19 cellular contexts compared by ENCODE assay signal in genomic region chr14:75910048-75910447, GRCh38.
"Had no signal": no experiment of that assay in that cellular context is flagged by ENCODE, and none has a peak within 500 bp of the region (broad histone marks: within the 10 kb centered on the region; RNA-seq: fewer than 3 reads in every experiment).

No MANE protein-coding gene starts in this region.

- H3K9me3 ChIP-seq: esophagus muscularis mucosa, right atrium auricular region, transverse colon, vagina had no signal

- H3K27me3 ChIP-seq: cardiac muscle cell, esophagus muscularis mucosa, right atrium auricular region, transverse colon, vagina had no signal

- H3K27me3 Mint-ChIP-seq: activated CD4-positive, alpha-beta memory T cell treated with anti-CD3 and anti-CD28 coated beads for 36 hours; activated CD4-positive, alpha-beta T cell treated with anti-CD3 and anti-CD28 coated beads for 36 hours; activated naive CD8-positive, alpha-beta T cell treated with anti-CD3 and anti-CD28 coated beads for 36 hours; natural killer cell treated with Interleukin-12 subunit alpha and Interleukin-12 subunit beta and Interleukin-15 and Interleukin-18, amount 100 ng/mL, for 72 hours; progenitor cell of endocrine pancreas; stimulated activated naive CD8-positive, alpha-beta T cell treated with anti-CD3 and anti-CD28 coated beads, Interleukin-15, Interleukin-2, amounts not matched to agents 100 ng/mL and 50 ng/mL, for 24 hours had no signal

- H3K4me3 ChIP-seq: cardiac muscle cell, esophagus muscularis mucosa, right atrium auricular region, transverse colon, vagina had no signal

- DNase-seq: activated CD4-positive, alpha-beta memory T cell treated with anti-CD3 and anti-CD28 coated beads for 36 hours; activated CD4-positive, alpha-beta T cell treated with anti-CD3 and anti-CD28 coated beads for 36 hours; activated naive CD8-positive, alpha-beta T cell treated with anti-CD3 and anti-CD28 coated beads for 36 hours; activated T-cell treated with anti-CD3 and anti-CD28 coated beads for 4 hours; amniotic stem cell; dermis blood vessel endothelial cell; effector memory CD4-positive, alpha-beta T cell; occipital lobe; transverse colon had no signal

- H3K9me3 Mint-ChIP-seq: activated CD4-positive, alpha-beta memory T cell treated with anti-CD3 and anti-CD28 coated beads for 36 hours; activated naive CD8-positive, alpha-beta T cell treated with anti-CD3 and anti-CD28 coated beads for 36 hours; activated T-helper 1 cell treated with anti-CD3 and anti-CD28 coated beads, Interleukin-12 subunit alpha, Interleukin-12 subunit beta, Interleukin-2, Interleukin-4 antibody, amounts not matched to agents 30 ng/mL and 10 ng/mL and 1 ng/mL, durations not matched to agents 14 hours and 24 hours and 36 hours; natural killer cell treated with Interleukin-12 subunit alpha and Interleukin-12 subunit beta and Interleukin-15 and Interleukin-18, amount 100 ng/mL, for 72 hours; stimulated activated naive CD8-positive, alpha-beta T cell treated with anti-CD3 and anti-CD28 coated beads, Interleukin-15, Interleukin-2, amounts not matched to agents 100 ng/mL and 50 ng/mL, for 24 hours; T-helper 2 cell treated with Interferon-gamma antibody and Interleukin-4, amounts not matched to agents 5 μg/mL and 100 μg/mL, for 36 hours; WTC11 had no signal

- H3K27ac ChIP-seq: cardiac muscle cell, esophagus muscularis mucosa, right atrium auricular region, vagina had no signal

- H3K4me1 ChIP-seq: vagina had no signal

- H3K27ac Mint-ChIP-seq: activated CD4-positive, alpha-beta memory T cell treated with anti-CD3 and anti-CD28 coated beads for 36 hours; activated CD4-positive, alpha-beta T cell treated with anti-CD3 and anti-CD28 coated beads for 36 hours; activated naive CD8-positive, alpha-beta T cell treated with anti-CD3 and anti-CD28 coated beads for 36 hours; activated T-helper 1 cell treated with anti-CD3 and anti-CD28 coated beads, Interleukin-12 subunit alpha, Interleukin-12 subunit beta, Interleukin-2, Interleukin-4 antibody, amounts not matched to agents 30 ng/mL and 10 ng/mL and 1 ng/mL, durations not matched to agents 14 hours and 24 hours and 36 hours; natural killer cell treated with Interleukin-12 subunit alpha and Interleukin-12 subunit beta and Interleukin-15 and Interleukin-18, amount 100 ng/mL, for 72 hours; progenitor cell of endocrine pancreas; stimulated activated naive CD8-positive, alpha-beta T cell treated with anti-CD3 and anti-CD28 coated beads, Interleukin-15, Interleukin-2, amounts not matched to agents 100 ng/mL and 50 ng/mL, for 24 hours; T-helper 2 cell treated with Interferon-gamma antibody and Interleukin-4, amounts not matched to agents 5 μg/mL and 100 μg/mL, for 36 hours had no signal

- H3K4me1 Mint-ChIP-seq: activated CD4-positive, alpha-beta T cell treated with anti-CD3 and anti-CD28 coated beads for 36 hours; activated naive CD8-positive, alpha-beta T cell treated with anti-CD3 and anti-CD28 coated beads for 36 hours had no signal

- ATAC-seq: activated CD4-positive, alpha-beta T cell treated with anti-CD3 and anti-CD28 coated beads for 36 hours; natural killer cell treated with Interleukin-12 subunit alpha and Interleukin-12 subunit beta and Interleukin-15 and Interleukin-18, amount 100 ng/mL, for 72 hours; WTC11 had no signal

- H3K4me3 Mint-ChIP-seq: activated CD4-positive, alpha-beta memory T cell treated with anti-CD3 and anti-CD28 coated beads for 36 hours; activated CD4-positive, alpha-beta T cell treated with anti-CD3 and anti-CD28 coated beads for 36 hours; activated naive CD8-positive, alpha-beta T cell treated with anti-CD3 and anti-CD28 coated beads for 36 hours; activated T-helper 1 cell treated with anti-CD3 and anti-CD28 coated beads, Interleukin-12 subunit alpha, Interleukin-12 subunit beta, Interleukin-2, Interleukin-4 antibody, amounts not matched to agents 30 ng/mL and 10 ng/mL and 1 ng/mL, durations not matched to agents 14 hours and 24 hours and 36 hours; natural killer cell treated with Interleukin-12 subunit alpha and Interleukin-12 subunit beta and Interleukin-15 and Interleukin-18, amount 100 ng/mL, for 72 hours; stimulated activated naive CD8-positive, alpha-beta T cell treated with anti-CD3 and anti-CD28 coated beads, Interleukin-15, Interleukin-2, amounts not matched to agents 100 ng/mL and 50 ng/mL, for 24 hours; T-helper 2 cell treated with Interferon-gamma antibody and Interleukin-4, amounts not matched to agents 5 μg/mL and 100 μg/mL, for 36 hours; WTC11 had no signal

- H3K36me3 ChIP-seq: cardiac muscle cell, right atrium auricular region, transverse colon, vagina had no signal

- H3K36me3 Mint-ChIP-seq: activated naive CD8-positive, alpha-beta T cell treated with anti-CD3 and anti-CD28 coated beads for 36 hours; natural killer cell treated with Interleukin-12 subunit alpha and Interleukin-12 subunit beta and Interleukin-15 and Interleukin-18, amount 100 ng/mL, for 72 hours; WTC11 had no signal
